ENCODE assay signal across 1 cellular context in genomic region chr10:96129387-96130325, GRCh38.
TF ChIP-seq lines count a peak whose summit lies in the region.

ZNF518A (plus strand) TSS chr10:96130297; CDS start chr10:96156323, 26,026 bp downstream.

TF ChIP-seq in HepG2, 621 proteins besides CTCF, POLR2A, EP300 and RAD21 (continued from another document and continues in another):
- TF ChIP-seq MBNL3 (CRISPR knock-in tag; conservative IDR thresholded peaks at IDR 0.05) (0 out of 2 replicates have a peak, but pooled peaks have one; percentile 84), FOSL2 (CRISPR knock-in tag; IDR thresholded peaks at IDR 0.05) (peak; percentile 67; the same call in 1 of the 2 replicates), MATR3 (CRISPR knock-in tag; IDR thresholded peaks at IDR 0.05) (no peak), ZNF143 (CRISPR knock-in tag; IDR thresholded peaks at IDR 0.05) (peak; percentile 45; the same call in 1 of the 2 replicates), ZNF260 (CRISPR knock-in tag; IDR thresholded peaks at IDR 0.05; ENCODE audit: borderline replicate concordance, low read depth) (no peak), BATF2 (CRISPR knock-in tag; IDR thresholded peaks at IDR 0.05) (no peak), BRD4 (CRISPR knock-in tag; IDR thresholded peaks at IDR 0.05) (peak; percentile 99), XRCC5 (optimal IDR thresholded peaks at IDR 0.05; ENCODE audit: low read length) (peak; percentile 80), ZNF484 (CRISPR knock-in tag; IDR thresholded peaks at IDR 0.05; ENCODE audit: borderline replicate concordance, low read depth) (peak; percentile 46; the same call in 1 of the 2 replicates), ZNF280D (CRISPR knock-in tag; IDR thresholded peaks at IDR 0.05) (no peak), ZNF674 (CRISPR knock-in tag; IDR thresholded peaks at IDR 0.05; ENCODE audit: low read depth) (0 out of 2 replicates have a peak, but pooled peaks have one; percentile 42), ZNF607 (CRISPR knock-in tag; IDR thresholded peaks at IDR 0.05; ENCODE audit: borderline replicate concordance) (peak; percentile 87; the same call in 1 of the 2 replicates), DMAP1 (CRISPR knock-in tag; IDR thresholded peaks at IDR 0.05) (peak; percentile 97), ZNF33B (CRISPR knock-in tag; IDR thresholded peaks at IDR 0.05) (no peak), MTA1 (CRISPR knock-in tag; IDR thresholded peaks at IDR 0.05; ENCODE audit: borderline replicate concordance) (no peak), HOXA5 (CRISPR knock-in tag; IDR thresholded peaks at IDR 0.05) (peak; percentile 62), TP53 (CRISPR knock-in tag; conservative IDR thresholded peaks at IDR 0.05) (no peak), NR2C2 (CRISPR knock-in tag; IDR thresholded peaks at IDR 0.05; ENCODE audit: borderline replicate concordance) (peak; percentile 89), ATF3 (CRISPR knock-in tag; IDR thresholded peaks at IDR 0.05) (no peak; the same call in none of the 2 replicates), SIN3A (IDR thresholded peaks at IDR 0.05; ENCODE audit: borderline replicate concordance, low read depth, low read length) (peak; percentile 19; the same call in 1 of the 2 replicates), SOX5 (CRISPR knock-in tag; IDR thresholded peaks at IDR 0.05; ENCODE audit: borderline replicate concordance) (no peak), ZBED4 (CRISPR knock-in tag; IDR thresholded peaks at IDR 0.05; ENCODE audit: borderline replicate concordance) (no peak), ZNF530 (CRISPR knock-in tag; IDR thresholded peaks at IDR 0.05; ENCODE audit: low read depth) (no peak), ZNF180 (CRISPR knock-in tag; IDR thresholded peaks at IDR 0.05; ENCODE audit: borderline replicate concordance, low read depth) (no peak; the same call in 1 of the 2 replicates), SRSF4 (IDR thresholded peaks at IDR 0.05; ENCODE audit: low read depth, low read length, poor library complexity, severe bottlenecking) (no peak), CBX1 (IDR thresholded peaks at IDR 0.05; ENCODE audit: low read depth) (peak; percentile 71), CENPT (CRISPR knock-in tag; IDR thresholded peaks at IDR 0.05; ENCODE audit: low read depth) (no peak), BCL6 (CRISPR knock-in tag; IDR thresholded peaks at IDR 0.05) (peak; percentile 37; the same call in 1 of the 2 replicates), ZBTB39 (CRISPR knock-in tag; IDR thresholded peaks at IDR 0.05) (no peak), ARID4A (CRISPR knock-in tag; IDR thresholded peaks at IDR 0.05; ENCODE audit: borderline replicate concordance) (peak; percentile 87), ZNF34 (CRISPR knock-in tag; IDR thresholded peaks at IDR 0.05; ENCODE audit: borderline replicate concordance) (peak; percentile 63; the same call in 1 of the 2 replicates), E2F5 (CRISPR knock-in tag; conservative IDR thresholded peaks at IDR 0.05) (peak; percentile 45; the same call in 1 of the 2 replicates), SALL2 (CRISPR knock-in tag; IDR thresholded peaks at IDR 0.05) (no peak; the same call in none of the 2 replicates), ZNF646 (CRISPR knock-in tag; IDR thresholded peaks at IDR 0.05) (peak; percentile 48; the same call in 1 of the 2 replicates), ZNF605 (CRISPR knock-in tag; IDR thresholded peaks at IDR 0.05) (peak; percentile 92; the same call in 1 of the 2 replicates), NAIF1 (CRISPR knock-in tag; IDR thresholded peaks at IDR 0.05; ENCODE audit: borderline replicate concordance) (peak; percentile 86; the same call in 1 of the 2 replicates), PTBP1 (IDR thresholded peaks at IDR 0.05; ENCODE audit: low read depth, low read length, poor library complexity, severe bottlenecking) (no peak)
